Comparison of ENCODE assay signal across 15 cellular contexts in genomic region chr20:41848180-41848579, GRCh38.
DNase-seq lines count a peak whose midpoint lies in the region; ATAC-seq and TF ChIP-seq lines count a peak whose summit lies in the region.
"Had no signal": no experiment of that assay in that cellular context is flagged by ENCODE, and none has a peak within 500 bp of the region (broad histone marks: within the 10 kb centered on the region; RNA-seq: fewer than 3 reads in every experiment).

No MANE protein-coding gene starts in this region.

- DNase-seq in DND-41 (no peak), SK-MEL-5 (ENCODE audit: low read depth, low spot score) (peak; percentile 61), left lobe of liver (ENCODE audit: low spot score) (no peak), Right ventricle myocardium superior (no peak), GF-D8 (lab: John Stamatoyannopoulos, UW) (no peak)
- DNase-seq: activated CD4-positive, alpha-beta T cell treated with anti-CD3 and anti-CD28 coated beads, Interleukin-2, amount 50 U/mL, for 1 hour; activated T-cell treated with anti-CD3 and anti-CD28 coated beads, Interleukin-2, amount 50 U/mL, for 1 hour; hypothalamus; left ventricle myocardium inferior; T-helper 2 cell had no signal

- no peak overlapping the region for H3K27ac ChIP-seq in DND-41 (ENCODE audit: low read length)
- no peak overlapping the region for H3K27ac ChIP-seq in KMS-11
- H3K27ac ChIP-seq: BLaER1 treated with 17β-estradiol and CSF1 and Interleukin-3, amounts not matched to agents 10 nM and 100 nM; breast epithelium; left ventricle myocardium inferior had no signal

- intact Hi-C loops in Right ventricle myocardium superior (cut with DNase I): no loop called here

- H3K27me3 ChIP-seq in DND-41 (ENCODE audit: insufficient read depth, low read length, poor library complexity) (peaks cover 8% of the 10 kb centered on the region), KMS-11 (ENCODE audit: insufficient read depth, low read depth) (no peaks in the 10 kb centered on the region)
- H3K27me3 ChIP-seq: BLaER1 treated with 17β-estradiol and CSF1 and Interleukin-3, amounts not matched to agents 10 nM and 100 nM had no signal

- H3K79me2 ChIP-seq in DND-41 (ENCODE audit: insufficient read depth, low read length) (no peaks in the 10 kb centered on the region), KMS-11 (ENCODE audit: insufficient read depth, low read depth) (no peaks in the 10 kb centered on the region)

- H3K9me3 ChIP-seq in DND-41 (ENCODE audit: insufficient read depth, low read length, severe bottlenecking): no peaks in the 10 kb centered on the region
- H3K9me3 ChIP-seq: BLaER1 treated with 17β-estradiol and CSF1 and Interleukin-3, amounts not matched to agents 10 nM and 100 nM; breast epithelium; left ventricle myocardium inferior had no signal

- in situ Hi-C loops in SK-MEL-5 (cut with HindIII; ENCODE audit: low pct_unique_long_range_greater_than_20kb, low sequenced_read_pairs): no loop called here

- ATAC-seq in DND-41 (ENCODE audit: insufficient read depth, low read depth) (no peak), left lobe of liver (peak; percentile 67), Right ventricle myocardium superior (ENCODE audit: poor library complexity) (no peak), HG03196 (IDR thresholded peaks at IDR 0.05; ENCODE audit: unreplicated experiment) (no peak), HG03460 (IDR thresholded peaks at IDR 0.05; ENCODE audit: unreplicated experiment) (no peak)

- H3K4me2 ChIP-seq in DND-41 (ENCODE audit: insufficient read depth, low read length): no peak overlapping the region
- H3K4me2 ChIP-seq in KMS-11: no peak overlapping the region
- H3K4me2 ChIP-seq: BLaER1 treated with 17β-estradiol and CSF1 and Interleukin-3, amounts not matched to agents 10 nM and 100 nM had no signal

- H3K4me1 ChIP-seq in DND-41 (ENCODE audit: insufficient read depth, low read length) (no peaks in the 10 kb centered on the region), KMS-11 (ENCODE audit: low read depth, poor library complexity, severe bottlenecking) (no peaks in the 10 kb centered on the region)
- H3K4me1 ChIP-seq: BLaER1 treated with 17β-estradiol and CSF1 and Interleukin-3, amounts not matched to agents 10 nM and 100 nM; breast epithelium; left ventricle myocardium inferior had no signal

- H3K36me3 ChIP-seq in DND-41 (ENCODE audit: insufficient read depth, low read length) (no peaks in the 10 kb centered on the region), KMS-11 (ENCODE audit: insufficient read depth) (no peaks in the 10 kb centered on the region)
- H3K36me3 ChIP-seq: BLaER1 treated with 17β-estradiol and CSF1 and Interleukin-3, amounts not matched to agents 10 nM and 100 nM; breast epithelium; left ventricle myocardium inferior had no signal

- H4K20me1 ChIP-seq in DND-41 (ENCODE audit: insufficient read depth, low read length): no peaks in the 10 kb centered on the region
- H4K20me1 ChIP-seq in KMS-11 (ENCODE audit: insufficient read depth): no peaks in the 10 kb centered on the region
- H4K20me1 ChIP-seq: BLaER1 treated with 17β-estradiol and CSF1 and Interleukin-3, amounts not matched to agents 10 nM and 100 nM had no signal

- H3K4me3 ChIP-seq in DND-41 (ENCODE audit: low read depth in 1 of 2, low read length in 2 of 2) (no peak overlapping the region), KMS-11 (IDR thresholded peaks at IDR 0.05; ENCODE audit: insufficient read depth, low read depth, low read length) (no peak overlapping the region)
- H3K4me3 ChIP-seq: BLaER1 treated with 17β-estradiol and CSF1 and Interleukin-3, amounts not matched to agents 10 nM and 100 nM; breast epithelium; left ventricle myocardium inferior had no signal

- H2AFZ ChIP-seq in DND-41 (ENCODE audit: low read depth, low read length) (no peak overlapping the region), KMS-11 (ENCODE audit: low read depth) (no peak overlapping the region)

- peak; percentile 23 for TF ChIP-seq CTCF in DND-41 (IDR thresholded peaks at IDR 0.05; ENCODE audit: borderline replicate concordance, extremely low read depth, low read length, poor library complexity, severe bottlenecking)
- TF ChIP-seq CTCF in KMS-11 (conservative IDR thresholded peaks at IDR 0.05; ENCODE audit: low read depth, low read length): peak; percentile 37; the same call in 1 of the 2 replicates

- no peak overlapping the region for H3K9ac ChIP-seq in DND-41 (ENCODE audit: low read depth, low read length)
- H3K9ac ChIP-seq in KMS-11: no peak overlapping the region
- H3K9ac ChIP-seq: BLaER1 treated with 17β-estradiol and CSF1 and Interleukin-3, amounts not matched to agents 10 nM and 100 nM had no signal
